ENCODE assay signal across 18 cellular contexts in genomic region chr7:25578991-25579687, GRCh38.
A peak's percentile ranks its signal among the peaks of the same experiment; 100 is the strongest.
DNase-seq lines count a peak whose midpoint lies in the region; ATAC-seq, FAIRE-seq and TF ChIP-seq lines count a peak whose summit lies in the region.
"Had no signal": no experiment of that assay in that cellular context is flagged by ENCODE, and none has a peak within 500 bp of the region (broad histone marks: within the 10 kb centered on the region; RNA-seq: fewer than 3 reads in every experiment).

No MANE protein-coding gene starts in this region.

- FAIRE-seq in GM12892 (lab: Jason Lieb, UNC): no peak

- intact Hi-C loops in left colon (cut with DNase I, micrococcal nuclease): no loop called here
- intact Hi-C loops in testis (cut with DNase I; ENCODE audit: low total_unique reads): no loop called here
- intact Hi-C loops in left lung (cut with DNase I): no loop called here

- no peaks in the 10 kb centered on the region for H4K20me1 ChIP-seq in smooth muscle cell (ENCODE audit: low read depth)

- DNase-seq in DMS 273 (lab: John Stamatoyannopoulos, UW; ENCODE audit: unreplicated experiment) (peak; percentile 44), DMS 273 treated with DMSO at 0.1 percent for 48 hours (lab: John Stamatoyannopoulos, UW) (no peak), brain microvascular endothelial cell (peak; percentile 55), left colon (no peak), testis (peak; percentile 30), left lung (no peak), GM12892 (ENCODE audit: insufficient read length) (no peak), smooth muscle cell (lab: John Stamatoyannopoulos, UW; ENCODE audit: unreplicated experiment) (no peak)
- DNase-seq: Calu3; CD4-positive, alpha-beta memory T cell; DMS79; H9; Kasumi-1; NCI-H1417; NCI-H1930; NCI-H510A; SHP77 had no signal

- H3K9me3 ChIP-seq in testis (no peaks in the 10 kb centered on the region), left lung (no peaks in the 10 kb centered on the region), smooth muscle cell (replicated peaks; ENCODE audit: low read depth) (no peaks in the 10 kb centered on the region)

- H3K79me2 ChIP-seq in smooth muscle cell (ENCODE audit: low read depth): no peaks in the 10 kb centered on the region

- no peak overlapping the region for H3K9ac ChIP-seq in smooth muscle cell (ENCODE audit: low read depth)

- H2AFZ ChIP-seq in smooth muscle cell (ENCODE audit: low read depth): no peak overlapping the region

- H3K4me3 ChIP-seq in brain microvascular endothelial cell (ENCODE audit: low read depth, low read length) (no peak overlapping the region), testis (no peak overlapping the region), left lung (no peak overlapping the region), smooth muscle cell (no peak overlapping the region)

- WGBS in testis, 2 donors: 39 to 64% methylated on average over 2 of the region's 2 CpGs
- WGBS in smooth muscle cell (ENCODE audit: low lambda C conversion rate): 35% methylated on average over 2 of the region's 2 CpGs

- H3K4me2 ChIP-seq in smooth muscle cell: no peak overlapping the region

- peak; percentile 10 for ATAC-seq in left colon
- ATAC-seq in left lung: no peak

- no peaks in the 10 kb centered on the region for H3F3A ChIP-seq in smooth muscle cell (ENCODE audit: low read depth)

- H3K4me1 ChIP-seq in testis: peaks cover 5% of the 10 kb centered on the region
- H3K4me1 ChIP-seq in left lung: no peaks in the 10 kb centered on the region
- H3K4me1 ChIP-seq in smooth muscle cell (ENCODE audit: low read depth): no peaks in the 10 kb centered on the region

- H3K36me3 ChIP-seq in brain microvascular endothelial cell (replicated peaks): no peaks in the 10 kb centered on the region
- no peaks in the 10 kb centered on the region for H3K36me3 ChIP-seq in testis (ENCODE audit: low read depth, missing control alignments)
- H3K36me3 ChIP-seq in left lung: no peaks in the 10 kb centered on the region
- H3K36me3 ChIP-seq in smooth muscle cell (ENCODE audit: low read depth): no peaks in the 10 kb centered on the region

- in situ Hi-C loops in brain microvascular endothelial cell (cut with HindIII; ENCODE audit: low pct_ligation_motif_present, low sequenced_read_pairs): no loop called here

- H3K27ac ChIP-seq in brain microvascular endothelial cell: no peak overlapping the region
- peak overlapping the region in 1 of 2 donors; percentile 6 for H3K27ac ChIP-seq in testis
- no peak overlapping the region for H3K27ac ChIP-seq in left lung
- H3K27ac ChIP-seq in smooth muscle cell (ENCODE audit: low read depth): no peak overlapping the region
- H3K27ac ChIP-seq: 22Rv1 had no signal

- TF ChIP-seq CTCF in brain microvascular endothelial cell (IDR thresholded peaks at IDR 0.05; ENCODE audit: low read depth, low read length, missing control alignments): no peak
- no peak for TF ChIP-seq CTCF in testis (IDR thresholded peaks at IDR 0.05)
- no peak for TF ChIP-seq CTCF in left lung (IDR thresholded peaks at IDR 0.05)
- no peak for TF ChIP-seq CTCF in smooth muscle cell (IDR thresholded peaks at IDR 0.05; ENCODE audit: borderline replicate concordance, insufficient read depth, poor library complexity, severe bottlenecking)

- no peak for TF ChIP-seq POLR2A in testis (IDR thresholded peaks at IDR 0.05)
- no peak for TF ChIP-seq POLR2A in GM12892 (IDR thresholded peaks at IDR 0.05; ENCODE audit: low read depth, low read length)

- H3K27me3 ChIP-seq in brain microvascular endothelial cell (replicated peaks) (no peaks in the 10 kb centered on the region), testis (no peaks in the 10 kb centered on the region), left lung (no peaks in the 10 kb centered on the region), smooth muscle cell (ENCODE audit: low read depth) (peaks cover 14% of the 10 kb centered on the region)

Comparison
In these comparisons a context has a peak if more than half of its experiments do, and no peak if none do; other contexts are left out.
1. DNase-seq: peak in DMS 273 (single experiment), brain microvascular endothelial cell (single experiment) and testis (single experiment); none in DMS 273 treated with DMSO at 0.1 percent for 48 hours (single experiment), left colon (0 of 2), left lung (0 of 2), GM12892 (single experiment) and smooth muscle cell (single experiment).